29 cellular contexts compared by ENCODE assay signal in the genomic region with DNA sequence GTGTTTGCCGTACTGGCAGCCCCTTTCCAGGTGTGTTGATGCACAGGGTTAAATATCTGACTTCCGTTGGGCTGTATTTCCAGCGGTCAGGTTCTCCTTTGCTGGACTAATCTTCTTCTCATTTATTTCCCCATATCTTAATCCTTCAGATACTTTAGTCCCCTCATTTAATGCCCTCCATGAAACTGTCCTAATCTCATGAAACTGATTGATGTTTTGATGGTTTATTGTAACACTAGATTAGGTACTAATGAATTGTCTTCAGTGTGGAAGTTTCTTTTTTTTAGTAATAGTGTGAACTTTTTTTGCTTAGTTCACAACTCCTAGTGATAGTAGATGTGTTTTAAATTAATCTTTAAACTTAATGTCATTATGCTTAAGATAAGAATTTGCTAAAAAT. TPM values are rescaled to one million over a fixed set of nuclear protein-coding genes. Genes with fewer than 3 reads are reported as not detected.
DNase-seq lines count a peak whose midpoint lies in the region; TF ChIP-seq lines count a peak whose summit lies in the region.
"Had no signal": no experiment of that assay in that cellular context is flagged by ENCODE, and none has a peak within 500 bp of the region (broad histone marks: within the 10 kb centered on the region; RNA-seq: fewer than 3 reads in every experiment).

No MANE protein-coding gene starts in this region.

- TF ChIP-seq CTCF in DOHH2 (IDR thresholded peaks at IDR 0.05; ENCODE audit: low read depth, low read length, poor library complexity, severe bottlenecking) (no peak), brain (conservative IDR thresholded peaks at IDR 0.05) (no peak), neural progenitor cell (IDR thresholded peaks at IDR 0.05) (no peak), esophagus squamous epithelium (IDR thresholded peaks at IDR 0.05) (no peak)

- no peak overlapping the region for H3K4me3 ChIP-seq in DOHH2 (ENCODE audit: low read length)
- no peak overlapping the region for H3K4me3 ChIP-seq in Karpas-422 (ENCODE audit: low read length)
- no peak overlapping the region for H3K4me3 ChIP-seq in neural progenitor cell
- no peak overlapping the region for H3K4me3 ChIP-seq in esophagus squamous epithelium
- H3K4me3 ChIP-seq: colonic mucosa, right atrium auricular region, spleen, thyroid gland had no signal

- H3K9me2 ChIP-seq in DOHH2 (replicated peaks; ENCODE audit: control insufficient read depth, low read length) (no peaks in the 10 kb centered on the region), Karpas-422 (replicated peaks; ENCODE audit: insufficient read depth, low read length) (no peaks in the 10 kb centered on the region)

- peak overlapping the region in 1 of 5 experiments; percentile 29 for H3K27ac Mint-ChIP-seq in brain
- H3K27ac Mint-ChIP-seq in neural progenitor cell = no peak overlapping the region
- H3K27ac Mint-ChIP-seq: activated CD4-positive, alpha-beta memory T cell treated with anti-CD3 and anti-CD28 coated beads, Interleukin-2, amount 10 ng/mL, durations not matched to agents 7 days and 5 days; activated naive CD8-positive, alpha-beta T cell treated with anti-CD3 and anti-CD28 coated beads for 36 hours; memory B cell had no signal

- H3K4me3 Mint-ChIP-seq in brain = peak overlapping the region in 4 of 5 experiments; percentile 6 to 69 (median 26)
- no peak overlapping the region for H3K4me3 Mint-ChIP-seq in neural progenitor cell
- H3K4me3 Mint-ChIP-seq: activated CD4-positive, alpha-beta memory T cell treated with anti-CD3 and anti-CD28 coated beads, Interleukin-2, amount 10 ng/mL, durations not matched to agents 7 days and 5 days; activated naive CD8-positive, alpha-beta T cell treated with anti-CD3 and anti-CD28 coated beads for 36 hours; memory B cell had no signal

- H3K27me3 Mint-ChIP-seq in brain (peaks cover 2% of the 10 kb centered on the region), neural progenitor cell (ENCODE audit: insufficient read depth, low read depth) (no peaks in the 10 kb centered on the region)
- H3K27me3 Mint-ChIP-seq: activated CD4-positive, alpha-beta memory T cell treated with anti-CD3 and anti-CD28 coated beads, Interleukin-2, amount 10 ng/mL, durations not matched to agents 7 days and 5 days; activated naive CD8-positive, alpha-beta T cell treated with anti-CD3 and anti-CD28 coated beads for 36 hours; memory B cell had no signal

- H3K4me2 ChIP-seq in DOHH2 (ENCODE audit: low read length) = peak overlapping the region; percentile 8; the same call in 1 of the 2 replicates
- peak overlapping the region; percentile 51 for H3K4me2 ChIP-seq in Karpas-422 (ENCODE audit: low read depth, low read length, poor library complexity, severe bottlenecking)
- peak overlapping the region; percentile 9 for H3K4me2 ChIP-seq in neural progenitor cell

- H4K20me1 ChIP-seq in DOHH2 (ENCODE audit: control insufficient read depth, insufficient read depth, low read depth, low read length) = peaks cover 80% of the 10 kb centered on the region
- peaks cover 82% of the 10 kb centered on the region for H4K20me1 ChIP-seq in Karpas-422 (ENCODE audit: insufficient read depth, low read depth, low read length)
- peaks cover 90% of the 10 kb centered on the region for H4K20me1 ChIP-seq in neural progenitor cell (ENCODE audit: low read depth)

- H3K4me1 ChIP-seq in DOHH2 (ENCODE audit: control insufficient read depth, low read length) (peaks cover 86% of the 10 kb centered on the region), Karpas-422 (ENCODE audit: low read length) (peaks cover 84% of the 10 kb centered on the region), neural progenitor cell (peaks cover 65% of the 10 kb centered on the region), esophagus squamous epithelium (peaks cover 22 to 89% (median 38%) of the 10 kb centered on the region in 3 donors)

- H3F3A ChIP-seq in DOHH2 (ENCODE audit: control insufficient read depth, insufficient read depth) (no peaks in the 10 kb centered on the region), neural progenitor cell (ENCODE audit: low read depth) (peaks cover 13% of the 10 kb centered on the region)

- no peak for TF ChIP-seq POLR2A in esophagus squamous epithelium (IDR thresholded peaks at IDR 0.05)

- intact Hi-C loops in esophagus squamous epithelium (cut with DNase I) = no loop called here

- H3K9me3 ChIP-seq in DOHH2 (ENCODE audit: control insufficient read depth, insufficient read depth, low read length) (no peaks in the 10 kb centered on the region), Karpas-422 (ENCODE audit: low read length) (no peaks in the 10 kb centered on the region), neural progenitor cell (ENCODE audit: low read depth) (no peaks in the 10 kb centered on the region), esophagus squamous epithelium (no peaks in the 10 kb centered on the region)
- H3K9me3 ChIP-seq: colonic mucosa, neutrophil, right atrium auricular region, spleen, thyroid gland had no signal

- DNase-seq in Karpas-422 (no peak), neural progenitor cell (ENCODE audit: low spot score) (no peak), esophagus squamous epithelium (lab: John Stamatoyannopoulos, UW) (no peak)
- no peak for DNase-seq in stimulated activated CD4-positive, alpha-beta T cell treated with anti-CD3 and anti-CD28 coated beads, Interleukin-2, amount 100 ng/mL, for 48 hours
- DNase-seq in activated CD4-positive, alpha-beta T cell treated with anti-CD3 and anti-CD28 coated beads for 1 hour = no peak
- DNase-seq: activated CD4-positive, alpha-beta memory T cell treated with anti-CD3 and anti-CD28 coated beads, Interleukin-2, amount 10 ng/mL, durations not matched to agents 7 days and 5 days; activated naive CD8-positive, alpha-beta T cell treated with anti-CD3 and anti-CD28 coated beads for 36 hours; aorta; C1 segment of cervical spinal cord; colonic mucosa; DMS79 treated with DMSO at 0.1 percent for 48 hours; effector CD8-positive, alpha-beta T cell; GF-D8; GOT3; KBM-7; NCI-H1417; NCI-H2029; NCI-H526; posterior cingulate gyrus; spleen; stimulated activated CD4-positive, alpha-beta T cell treated with anti-CD3 and anti-CD28 coated beads, Interleukin-2, amount 100 ng/mL, for 24 hours; stimulated activated CD8-positive, alpha-beta memory T cell treated with anti-CD3 and anti-CD28 coated beads, Interleukin-4, amount 100 ng/mL, for 48 hours; T-helper 2 cell; thyroid gland had no signal

- 65 to 74% methylated on average over 3 of the region's 3 CpGs for WGBS in esophagus squamous epithelium, 2 donors

- H3K36me3 ChIP-seq in DOHH2 (ENCODE audit: control insufficient read depth, low read length) = peaks cover 20% of the 10 kb centered on the region
- no peaks in the 10 kb centered on the region for H3K36me3 ChIP-seq in Karpas-422 (ENCODE audit: insufficient read depth, low read length)
- no peaks in the 10 kb centered on the region for H3K36me3 ChIP-seq in neural progenitor cell
- H3K36me3 ChIP-seq in esophagus squamous epithelium = no peaks in the 10 kb centered on the region
- H3K36me3 ChIP-seq: colonic mucosa, neutrophil, right atrium auricular region, spleen, thyroid gland had no signal

- peaks cover 93% of the 10 kb centered on the region for H3K4me1 Mint-ChIP-seq in brain
- peaks cover 30% of the 10 kb centered on the region for H3K4me1 Mint-ChIP-seq in neural progenitor cell

- no peak overlapping the region for H3K27ac ChIP-seq in DOHH2 (ENCODE audit: low read depth, low read length)
- H3K27ac ChIP-seq in Karpas-422 (ENCODE audit: low read length) = peak overlapping the region; percentile 26
- H3K27ac ChIP-seq in neural progenitor cell = no peak overlapping the region
- no peak overlapping the region for H3K27ac ChIP-seq in esophagus squamous epithelium
- H3K27ac ChIP-seq: colonic mucosa, neutrophil, right atrium auricular region, spleen, thyroid gland had no signal

- peaks cover 100% of the 10 kb centered on the region for H3K79me2 ChIP-seq in DOHH2 (ENCODE audit: control insufficient read depth, low read length)
- peaks cover 100% of the 10 kb centered on the region for H3K79me2 ChIP-seq in Karpas-422 (ENCODE audit: low read length)
- peaks cover 100% of the 10 kb centered on the region for H3K79me2 ChIP-seq in neural progenitor cell (ENCODE audit: low read depth)

- no peaks in the 10 kb centered on the region for H3K27me3 ChIP-seq in DOHH2 (ENCODE audit: control insufficient read depth, low read length)
- no peaks in the 10 kb centered on the region for H3K27me3 ChIP-seq in Karpas-422 (ENCODE audit: low read length)
- H3K27me3 ChIP-seq in neural progenitor cell = no peaks in the 10 kb centered on the region
- H3K27me3 ChIP-seq in esophagus squamous epithelium = no peaks in the 10 kb centered on the region
- H3K27me3 ChIP-seq: colonic mucosa, neutrophil, right atrium auricular region, spleen, thyroid gland had no signal

- H3K9ac ChIP-seq in Karpas-422 (ENCODE audit: low read length) = no peak overlapping the region
- no peak overlapping the region for H3K9ac ChIP-seq in neural progenitor cell

- H2AFZ ChIP-seq in Karpas-422 (ENCODE audit: low read length) = no peak overlapping the region
- H2AFZ ChIP-seq in neural progenitor cell (replicated peaks) = no peak overlapping the region

- H3K36me3 Mint-ChIP-seq in brain = no peaks in the 10 kb centered on the region
- H3K36me3 Mint-ChIP-seq in neural progenitor cell = peaks cover 36% of the 10 kb centered on the region
- H3K36me3 Mint-ChIP-seq: memory B cell had no signal

- no peaks in the 10 kb centered on the region for H3K9me3 Mint-ChIP-seq in brain
- H3K9me3 Mint-ChIP-seq in neural progenitor cell = peaks cover 19% of the 10 kb centered on the region
- H3K9me3 Mint-ChIP-seq: activated CD4-positive, alpha-beta memory T cell treated with anti-CD3 and anti-CD28 coated beads, Interleukin-2, amount 10 ng/mL, durations not matched to agents 7 days and 5 days; activated naive CD8-positive, alpha-beta T cell treated with anti-CD3 and anti-CD28 coated beads for 36 hours; memory B cell had no signal

RNA-seq across cellular contexts. Expression of gene CUL1, which starts 6.3 kb away (rescaled TPM):
- 42.4 and 55.5 TPM in 2 replicates for total RNA-seq in Karpas-422 (2014; rRNA removed; shearing (Covaris generic); ENCODE audit: low replicate concordance)
- polyA plus RNA-seq in brain (ENCODE audit: insufficient read depth, low read depth, low replicate concordance) = 30.0 TPM
- 74.2 and 89.3 TPM in 2 replicates for total RNA-seq in neural progenitor cell (ENCODE audit: low replicate concordance)
- 10 to 100 TPM; 24.5 to 56.6 (median 45.9) TPM for total RNA-seq in esophagus squamous epithelium
